1 cellular context compared by ENCODE assay signal in genomic region chr2:162574615-162575452, GRCh38.
TF ChIP-seq lines count a peak whose summit lies in the region.

No MANE protein-coding gene starts in this region.

TF ChIP-seq in HepG2, 621 proteins besides CTCF, POLR2A, EP300 and RAD21 (continued from another document and continues in another):
- TF ChIP-seq HMGXB3 (CRISPR knock-in tag; IDR thresholded peaks at IDR 0.05; ENCODE audit: borderline replicate concordance) (no peak), MED8 (CRISPR knock-in tag; IDR thresholded peaks at IDR 0.05; ENCODE audit: insufficient replicate concordance) (no peak), KDM3A (CRISPR knock-in tag; IDR thresholded peaks at IDR 0.05; ENCODE audit: low read depth) (no peak), ZNF260 (CRISPR knock-in tag; IDR thresholded peaks at IDR 0.05; ENCODE audit: borderline replicate concordance, low read depth) (no peak), NR3C1 (CRISPR knock-in tag; IDR thresholded peaks at IDR 0.05) (no peak), ZNF75D (CRISPR knock-in tag; IDR thresholded peaks at IDR 0.05; ENCODE audit: borderline replicate concordance) (no peak), ZNF562 (CRISPR knock-in tag; IDR thresholded peaks at IDR 0.05; ENCODE audit: borderline replicate concordance) (no peak), ZNF740 (CRISPR knock-in tag; IDR thresholded peaks at IDR 0.05) (no peak), ZBTB39 (CRISPR knock-in tag; IDR thresholded peaks at IDR 0.05) (0 out of 2 replicates have a peak, but pooled peaks have one; percentile 57), ZBTB43 (CRISPR knock-in tag; conservative IDR thresholded peaks at IDR 0.05) (0 out of 2 replicates have a peak, but pooled peaks have one; percentile 64), MEF2D (CRISPR knock-in tag; IDR thresholded peaks at IDR 0.05) (peak; percentile 80), PBX3 (CRISPR knock-in tag; IDR thresholded peaks at IDR 0.05; ENCODE audit: borderline replicate concordance) (no peak), ZNF879 (CRISPR knock-in tag; IDR thresholded peaks at IDR 0.05) (0 out of 2 replicates have a peak, but pooled peaks have one; percentile 74), ZNF704 (CRISPR knock-in tag; IDR thresholded peaks at IDR 0.05; ENCODE audit: borderline replicate concordance) (no peak), ATF3 (CRISPR knock-in tag; IDR thresholded peaks at IDR 0.05) (peak; percentile 45; the same call in 1 of the 2 replicates), ARNTL (CRISPR knock-in tag; IDR thresholded peaks at IDR 0.05) (peak; percentile 97), ZNF605 (CRISPR knock-in tag; IDR thresholded peaks at IDR 0.05) (peak; percentile 18; the same call in 1 of the 2 replicates), TIGD3 (CRISPR knock-in tag; IDR thresholded peaks at IDR 0.05; ENCODE audit: borderline replicate concordance) (no peak), STAT5B (CRISPR knock-in tag; IDR thresholded peaks at IDR 0.05) (no peak), MLX (CRISPR knock-in tag; IDR thresholded peaks at IDR 0.05) (peak; percentile 95), ZNF878 (CRISPR knock-in tag; IDR thresholded peaks at IDR 0.05) (peak; percentile 96), HMG20A (CRISPR knock-in tag; IDR thresholded peaks at IDR 0.05; ENCODE audit: borderline replicate concordance) (peak; percentile 98), KDM6A (CRISPR knock-in tag; IDR thresholded peaks at IDR 0.05; ENCODE audit: low read depth) (peak; percentile 97), KLF16 (CRISPR knock-in tag; IDR thresholded peaks at IDR 0.05) (peak in 1 of 2 experiments; percentile 75; a peak in 1 of 4 replicates), CSRNP1 (CRISPR knock-in tag; IDR thresholded peaks at IDR 0.05) (no peak), ZNF780A (CRISPR knock-in tag; IDR thresholded peaks at IDR 0.05) (no peak), ZNF225 (CRISPR knock-in tag; IDR thresholded peaks at IDR 0.05) (no peak), ZNF460 (CRISPR knock-in tag; IDR thresholded peaks at IDR 0.05; ENCODE audit: borderline replicate concordance) (no peak; the same call in 1 of the 2 replicates), ZNF335 (CRISPR knock-in tag; IDR thresholded peaks at IDR 0.05) (no peak), DZIP1 (CRISPR knock-in tag; IDR thresholded peaks at IDR 0.05) (no peak; the same call in 1 of the 2 replicates), FOSL1 (CRISPR knock-in tag; IDR thresholded peaks at IDR 0.05; ENCODE audit: borderline replicate concordance) (no peak), SOX13 (IDR thresholded peaks at IDR 0.05) (peak; percentile 56; the same call in 1 of the 2 replicates), SOX13 (CRISPR knock-in tag; conservative IDR thresholded peaks at IDR 0.05 in 1 of 2, IDR thresholded peaks at IDR 0.05 in 1 of 2) (peak in 1 of 2 experiments; percentile 96; a peak in 2 of 4 replicates), ZNF282 (IDR thresholded peaks at IDR 0.05; ENCODE audit: partially characterized antibody) (no peak), ZNF687 (CRISPR knock-in tag; IDR thresholded peaks at IDR 0.05) (no peak)
